20 cellular contexts compared by ENCODE assay signal in the genomic region with DNA sequence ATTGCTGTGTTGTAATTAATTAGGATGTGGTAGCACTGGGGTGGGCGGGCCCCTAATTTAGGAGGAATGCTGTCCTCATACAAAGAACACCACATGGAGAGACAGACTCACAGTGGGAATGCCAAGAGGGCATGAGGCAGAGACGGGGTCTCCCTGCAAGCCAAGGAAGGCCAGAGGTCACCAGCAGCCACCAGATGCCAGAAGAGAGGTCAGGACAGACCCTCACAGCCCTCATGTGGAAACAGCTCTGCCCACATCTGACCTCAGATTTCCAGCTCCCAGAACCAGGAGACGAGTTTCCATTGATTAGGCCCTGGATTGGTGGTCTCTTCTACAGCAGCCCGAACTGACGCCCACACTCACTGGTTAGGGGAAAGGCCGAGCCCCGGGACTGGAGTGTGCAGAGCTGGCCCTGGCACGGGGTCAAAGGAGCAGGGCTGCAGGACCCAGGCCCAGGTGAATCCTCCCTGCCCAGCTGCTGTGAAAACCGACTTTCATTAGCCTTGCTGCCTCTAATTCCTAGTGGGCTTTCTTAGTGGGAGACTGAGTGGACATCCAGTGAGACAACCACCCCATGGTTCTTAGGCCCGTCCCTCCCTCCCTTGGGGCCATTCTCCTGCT. TPM values are rescaled to one million over a fixed set of nuclear protein-coding genes. Genes with fewer than 3 reads are reported as not detected.
A peak's percentile ranks its signal among the peaks of the same experiment; 100 is the strongest.
DNase-seq lines count a peak whose midpoint lies in the region; ATAC-seq and TF ChIP-seq lines count a peak whose summit lies in the region.
"Had no signal": no experiment of that assay in that cellular context is flagged by ENCODE, and none has a peak within 500 bp of the region (broad histone marks: within the 10 kb centered on the region; RNA-seq: fewer than 3 reads in every experiment).

No MANE protein-coding gene starts in this region.

- peak; percentile 3 for DNase-seq in activated naive CD8-positive, alpha-beta T cell treated with anti-CD3 and anti-CD28 coated beads, Interleukin-2, amount 10 ng/mL, durations not matched to agents 7 days and 5 days
- DNase-seq in activated naive CD8-positive, alpha-beta T cell treated with anti-CD3 and anti-CD28 coated beads for 36 hours, result no peak
- DNase-seq in esophagus muscularis mucosa (ENCODE audit: extremely low spot score) (peak; percentile 90), ovary (peak in 4 of 5 donors; percentile 6 to 27 (median 11)), uterus (peak; percentile 11), T1000 (lab: John Stamatoyannopoulos, UW) (no peak), SW 1271 (lab: John Stamatoyannopoulos, UW) (no peak), middle frontal gyrus (ENCODE audit: extremely low spot score, low spot score) (no peak)
- DNase-seq: activated CD4-positive, alpha-beta T cell treated with anti-CD3 and anti-CD28 coated beads for 36 hours; Kasumi-1; NCI-H1092 treated with DMSO at 0.1 percent for 48 hours; NCI-H526 treated with DMSO at 0.1 percent for 48 hours; trophoblast cell had no signal

- H3K36me3 Mint-ChIP-seq in activated naive CD8-positive, alpha-beta T cell treated with anti-CD3 and anti-CD28 coated beads, Interleukin-2, amount 10 ng/mL, durations not matched to agents 7 days and 5 days, result no peaks in the 10 kb centered on the region
- no peaks in the 10 kb centered on the region for H3K36me3 Mint-ChIP-seq in activated naive CD8-positive, alpha-beta T cell treated with anti-CD3 and anti-CD28 coated beads for 36 hours
- H3K36me3 Mint-ChIP-seq: activated naive CD8-positive, alpha-beta T cell; stimulated activated memory B cell treated with anti-CD40 and anti-IgM and Interleukin-4, amounts not matched to agents 10 μg/mL and 1 μg/mL and 100 μg/mL, for 72 hours had no signal

- H3K4me1 ChIP-seq in esophagus muscularis mucosa (peaks cover 0 to 3% (median 0%) of the 10 kb centered on the region in 4 donors), ovary (ENCODE audit: insufficient read depth) (no peaks in the 10 kb centered on the region), uterus (no peaks in the 10 kb centered on the region)
- H3K4me1 ChIP-seq: SJSA1 had no signal

- H3K9me3 Mint-ChIP-seq in activated naive CD8-positive, alpha-beta T cell treated with anti-CD3 and anti-CD28 coated beads, Interleukin-2, amount 10 ng/mL, durations not matched to agents 7 days and 5 days, result no peaks in the 10 kb centered on the region
- no peaks in the 10 kb centered on the region for H3K9me3 Mint-ChIP-seq in activated naive CD8-positive, alpha-beta T cell treated with anti-CD3 and anti-CD28 coated beads for 36 hours
- H3K9me3 Mint-ChIP-seq: CD4-positive, alpha-beta T cell; stimulated activated memory B cell treated with anti-CD40 and anti-IgM and Interleukin-4, amounts not matched to agents 10 μg/mL and 1 μg/mL and 100 μg/mL, for 72 hours had no signal

- TF ChIP-seq POLR2A in esophagus muscularis mucosa (IDR thresholded peaks at IDR 0.05; ENCODE audit: low read depth) (no peak), ovary (IDR thresholded peaks at IDR 0.05) (no peak), uterus (IDR thresholded peaks at IDR 0.05) (no peak)

- 83% methylated on average over 10 of the region's 10 CpGs for WGBS in esophagus muscularis mucosa
- 76 to 82% (median 81%) methylated on average over 10 of the region's 10 CpGs for WGBS in ovary, 3 donors

- TF ChIP-seq CTCF in esophagus muscularis mucosa (IDR thresholded peaks at IDR 0.05) (no peak), ovary (IDR thresholded peaks at IDR 0.05) (no peak), uterus (IDR thresholded peaks at IDR 0.05) (no peak)

- H3K27me3 ChIP-seq in esophagus muscularis mucosa, result no peaks in the 10 kb centered on the region
- no peaks in the 10 kb centered on the region for H3K27me3 ChIP-seq in ovary
- no peaks in the 10 kb centered on the region for H3K27me3 ChIP-seq in uterus

- TF ChIP-seq EP300 in esophagus muscularis mucosa (IDR thresholded peaks at IDR 0.05), result no peak
- no peak for TF ChIP-seq EP300 in ovary (IDR thresholded peaks at IDR 0.05)

- ATAC-seq in activated naive CD8-positive, alpha-beta T cell treated with anti-CD3 and anti-CD28 coated beads, Interleukin-2, amount 10 ng/mL, durations not matched to agents 7 days and 5 days (ENCODE audit: low read depth), result no peak
- ATAC-seq: activated CD4-positive, alpha-beta T cell treated with anti-CD3 and anti-CD28 coated beads for 36 hours; esophagus mucosa; stimulated activated memory B cell treated with anti-CD40 and anti-IgM and Interleukin-4, amounts not matched to agents 10 μg/mL and 1 μg/mL and 100 μg/mL, for 72 hours had no signal

- H3K36me3 ChIP-seq in esophagus muscularis mucosa (peaks cover 0 to 12% (median under 1%) of the 10 kb centered on the region in 4 donors), ovary (no peaks in the 10 kb centered on the region), uterus (no peaks in the 10 kb centered on the region)
- H3K36me3 ChIP-seq: SJSA1 had no signal

- H3K27ac ChIP-seq in esophagus muscularis mucosa (replicated peaks in 1 of 4) (no peak overlapping the region), ovary (no peak overlapping the region), uterus (no peak overlapping the region)
- H3K27ac ChIP-seq: SJSA1 had no signal

- H3K4me3 ChIP-seq in esophagus muscularis mucosa (no peak overlapping the region), ovary (no peak overlapping the region), uterus (no peak overlapping the region)
- H3K4me3 ChIP-seq: lung, SJSA1 had no signal

- no peak overlapping the region for H3K4me3 Mint-ChIP-seq in activated naive CD8-positive, alpha-beta T cell treated with anti-CD3 and anti-CD28 coated beads, Interleukin-2, amount 10 ng/mL, durations not matched to agents 7 days and 5 days
- H3K4me3 Mint-ChIP-seq in activated naive CD8-positive, alpha-beta T cell treated with anti-CD3 and anti-CD28 coated beads for 36 hours, result no peak overlapping the region
- H3K4me3 Mint-ChIP-seq: activated CD4-positive, alpha-beta T cell treated with anti-CD3 and anti-CD28 coated beads for 36 hours; activated naive CD8-positive, alpha-beta T cell; CD4-positive, alpha-beta T cell; stimulated activated memory B cell treated with anti-CD40 and anti-IgM and Interleukin-4, amounts not matched to agents 10 μg/mL and 1 μg/mL and 100 μg/mL, for 72 hours had no signal

- POLR2A ChIA-PET in activated naive CD8-positive, alpha-beta T cell treated with anti-CD3 and anti-CD28 coated beads, Interleukin-2, amount 10 ng/mL, durations not matched to agents 7 days and 5 days (lab: Charles Lee), result no interaction called here

- intact Hi-C loops in esophagus muscularis mucosa (cut with DNase I) (no loop called here), ovary (cut with DNase I) (no loop called here), uterus (cut with DNase I; ENCODE audit: low total_unique reads) (no loop called here)

- H3K9me3 ChIP-seq in esophagus muscularis mucosa (no peaks in the 10 kb centered on the region), ovary (no peaks in the 10 kb centered on the region), uterus (no peaks in the 10 kb centered on the region)
- H3K9me3 ChIP-seq: SJSA1 had no signal

- H3K4me1 Mint-ChIP-seq in activated naive CD8-positive, alpha-beta T cell treated with anti-CD3 and anti-CD28 coated beads, Interleukin-2, amount 10 ng/mL, durations not matched to agents 7 days and 5 days, result no peaks in the 10 kb centered on the region
- H3K4me1 Mint-ChIP-seq in activated naive CD8-positive, alpha-beta T cell treated with anti-CD3 and anti-CD28 coated beads for 36 hours, result no peaks in the 10 kb centered on the region
- H3K4me1 Mint-ChIP-seq: activated CD4-positive, alpha-beta T cell treated with anti-CD3 and anti-CD28 coated beads for 36 hours; stimulated activated memory B cell treated with anti-CD40 and anti-IgM and Interleukin-4, amounts not matched to agents 10 μg/mL and 1 μg/mL and 100 μg/mL, for 72 hours had no signal

- H3K27me3 Mint-ChIP-seq in activated naive CD8-positive, alpha-beta T cell treated with anti-CD3 and anti-CD28 coated beads, Interleukin-2, amount 10 ng/mL, durations not matched to agents 7 days and 5 days, result peaks cover 5% of the 10 kb centered on the region
- no peaks in the 10 kb centered on the region for H3K27me3 Mint-ChIP-seq in activated naive CD8-positive, alpha-beta T cell treated with anti-CD3 and anti-CD28 coated beads for 36 hours
- H3K27me3 Mint-ChIP-seq: activated naive CD8-positive, alpha-beta T cell; CD4-positive, alpha-beta T cell had no signal

- no peak overlapping the region for H3K27ac Mint-ChIP-seq in activated naive CD8-positive, alpha-beta T cell treated with anti-CD3 and anti-CD28 coated beads, Interleukin-2, amount 10 ng/mL, durations not matched to agents 7 days and 5 days
- no peak overlapping the region for H3K27ac Mint-ChIP-seq in activated naive CD8-positive, alpha-beta T cell treated with anti-CD3 and anti-CD28 coated beads for 36 hours
- H3K27ac Mint-ChIP-seq: activated CD4-positive, alpha-beta T cell treated with anti-CD3 and anti-CD28 coated beads for 36 hours; activated naive CD8-positive, alpha-beta T cell; CD4-positive, alpha-beta T cell; stimulated activated memory B cell treated with anti-CD40 and anti-IgM and Interleukin-4, amounts not matched to agents 10 μg/mL and 1 μg/mL and 100 μg/mL, for 72 hours had no signal

RNA-seq across cellular contexts. Expression of gene SLC41A3, which starts 43.0 kb away (rescaled TPM):
- 10 to 100 TPM; 32.2 to 32.4 TPM for total RNA-seq in activated naive CD8-positive, alpha-beta T cell treated with anti-CD3 and anti-CD28 coated beads, Interleukin-2, amount 10 ng/mL, durations not matched to agents 7 days and 5 days
- 10 to 100 TPM; 26.6 to 30.7 TPM for total RNA-seq in activated naive CD8-positive, alpha-beta T cell treated with anti-CD3 and anti-CD28 coated beads for 36 hours
- 10 to 100 TPM; 31.6 to 68.1 (median 38.9) TPM for total RNA-seq in esophagus muscularis mucosa
- 100 to 1,000 TPM in 1 of 7 donors, 10 to 100 TPM in 6; 58.1 to 107 (median 85.9) TPM for total RNA-seq in ovary
- 10 to 100 TPM; 58.5 to 70.6 TPM for polyA plus RNA-seq in ovary
- 10 to 100 TPM; 65.9 to 94.9 (median 77.4) TPM for total RNA-seq in uterus

RNA-seq across cellular contexts. Expression of gene ALDH1L1, which starts 53.5 kb away (rescaled TPM):
- total RNA-seq in activated naive CD8-positive, alpha-beta T cell treated with anti-CD3 and anti-CD28 coated beads, Interleukin-2, amount 10 ng/mL, durations not matched to agents 7 days and 5 days, result not detected
- total RNA-seq in activated naive CD8-positive, alpha-beta T cell treated with anti-CD3 and anti-CD28 coated beads for 36 hours, result not detected
- total RNA-seq in esophagus muscularis mucosa (10 to 100 TPM; 19.2 to 39.9 (median 25.9) TPM), ovary (10 to 100 TPM; 24.6 to 85.5 (median 48.8) TPM), uterus (10 to 100 TPM in 2 of 4 donors, 1 to 10 TPM in 2; 2.1 to 27.3 (median 8.4) TPM)
- 10 to 100 TPM in 1 of 2 donors, 1 to 10 TPM in 1; 8.3 to 45.1 TPM for polyA plus RNA-seq in ovary
- total RNA-seq: CD4-positive, alpha-beta T cell; OCI-LY7; SJSA1 had no signal

Comparison
In these comparisons a context has a peak if more than half of its experiments do, and no peak if none do; other contexts are left out.
1. DNase-seq: peak in activated naive CD8-positive, alpha-beta T cell treated with anti-CD3 and anti-CD28 coated beads, Interleukin-2, amount 10 ng/mL, durations not matched to agents 7 days and 5 days (single experiment), esophagus muscularis mucosa (single experiment), ovary (4 of 5) and uterus (2 of 2); none in activated naive CD8-positive, alpha-beta T cell treated with anti-CD3 and anti-CD28 coated beads for 36 hours (single experiment), T1000 (single experiment), SW 1271 (0 of 2) and middle frontal gyrus (single experiment).